Comparison of ENCODE assay signal across 17 cellular contexts in genomic region chrX:24478516-24478915, GRCh38. TPM values are rescaled to one million over a fixed set of nuclear protein-coding genes. Genes with fewer than 3 reads are reported as not detected.
DNase-seq lines count a peak whose midpoint lies in the region; ATAC-seq and TF ChIP-seq lines count a peak whose summit lies in the region.
"Had no signal": no experiment of that assay in that cellular context is flagged by ENCODE, and none has a peak within 500 bp of the region (broad histone marks: within the 10 kb centered on the region; RNA-seq: fewer than 3 reads in every experiment).

No MANE protein-coding gene starts in this region.

- peaks cover 0 to 31% of the 10 kb centered on the region in 2 donors for H3K4me1 ChIP-seq in left lung
- peaks cover 0 to 16% (median 11%) of the 10 kb centered on the region in 4 donors for H3K4me1 ChIP-seq in upper lobe of left lung

- peak overlapping the region; percentile 97 for H3K27ac Mint-ChIP-seq in activated naive CD4-positive, alpha-beta T cell treated with anti-CD3 and anti-CD28 coated beads, Interleukin-2, amount 50 U/mL, for 24 hours
- peak overlapping the region; percentile 98 for H3K27ac Mint-ChIP-seq in T-helper 17 cell
- H3K27ac Mint-ChIP-seq: endodermal cell had no signal

- no peaks in the 10 kb centered on the region for H3K36me3 Mint-ChIP-seq in activated naive CD4-positive, alpha-beta T cell treated with anti-CD3 and anti-CD28 coated beads, Interleukin-2, amount 50 U/mL, for 24 hours
- no peaks in the 10 kb centered on the region for H3K36me3 Mint-ChIP-seq in T-helper 17 cell (ENCODE audit: low read depth)

- no peak for DNase-seq in activated naive CD4-positive, alpha-beta T cell (lab: John Stamatoyannopoulos, UW)
- no peak for DNase-seq in T-helper 17 cell
- DNase-seq in left lung = no peak
- DNase-seq in upper lobe of left lung = no peak
- no peak for DNase-seq in stimulated activated CD4-positive, alpha-beta T cell treated with anti-CD3 and anti-CD28 coated beads, Interleukin-4, amount 100 ng/mL, for 24 hours
- DNase-seq in MV-4-11 (lab: John Stamatoyannopoulos, UW) = no peak
- DNase-seq in NCI-H2107 (lab: John Stamatoyannopoulos, UW) = no peak
- DNase-seq: activated CD4-positive, CD25-positive, alpha-beta regulatory T cell; endodermal cell; foreskin fibroblast; mesendoderm; NCI-H1105; NCI-H446; ovary had no signal

- TF ChIP-seq POLR2A in upper lobe of left lung (IDR thresholded peaks at IDR 0.05) = no peak

- no peaks in the 10 kb centered on the region for H3K27me3 Mint-ChIP-seq in activated naive CD4-positive, alpha-beta T cell treated with anti-CD3 and anti-CD28 coated beads, Interleukin-2, amount 50 U/mL, for 24 hours
- H3K27me3 Mint-ChIP-seq in T-helper 17 cell = no peaks in the 10 kb centered on the region

- intact Hi-C loops in left lung (cut with DNase I) = no loop called here

- H3K4me1 Mint-ChIP-seq in activated naive CD4-positive, alpha-beta T cell treated with anti-CD3 and anti-CD28 coated beads, Interleukin-2, amount 50 U/mL, for 24 hours = peaks cover 77% of the 10 kb centered on the region
- peaks cover 39% of the 10 kb centered on the region for H3K4me1 Mint-ChIP-seq in T-helper 17 cell

- peak overlapping the region; percentile 65 for H3K4me3 Mint-ChIP-seq in activated naive CD4-positive, alpha-beta T cell treated with anti-CD3 and anti-CD28 coated beads, Interleukin-2, amount 50 U/mL, for 24 hours
- H3K4me3 Mint-ChIP-seq in T-helper 17 cell = peak overlapping the region; percentile 80
- H3K4me3 Mint-ChIP-seq: endodermal cell had no signal

- TF ChIP-seq CTCF in left lung (IDR thresholded peaks at IDR 0.05) (no peak), upper lobe of left lung (IDR thresholded peaks at IDR 0.05) (no peak)

- ATAC-seq in T-helper 17 cell (no peak), left lung (no peak), upper lobe of left lung (ENCODE audit: low FRiP score in 2 of 2) (no peak)

- 89 to 94% methylated on average over 3 of the region's 3 CpGs for WGBS in upper lobe of left lung, 2 donors

- H3K27me3 ChIP-seq in left lung (peaks cover 0 to 7% of the 10 kb centered on the region in 2 donors), upper lobe of left lung (no peaks in the 10 kb centered on the region)
- H3K27me3 ChIP-seq: ovary had no signal

- no peaks in the 10 kb centered on the region for H3K9me3 Mint-ChIP-seq in activated naive CD4-positive, alpha-beta T cell treated with anti-CD3 and anti-CD28 coated beads, Interleukin-2, amount 50 U/mL, for 24 hours

- peak overlapping the region; percentile 72 to 85 for H3K27ac ChIP-seq in left lung
- H3K27ac ChIP-seq in upper lobe of left lung = peak overlapping the region; percentile 71 to 83 (median 81)
- H3K27ac ChIP-seq: ovary, SK-N-MC had no signal

- TF ChIP-seq EP300 in upper lobe of left lung (IDR thresholded peaks at IDR 0.05) = no peak

- H3K4me3 ChIP-seq in left lung = no peak overlapping the region
- no peak overlapping the region for H3K4me3 ChIP-seq in upper lobe of left lung
- H3K4me3 ChIP-seq: ovary, SK-N-MC, smooth muscle cell had no signal

- H3K36me3 ChIP-seq in left lung (no peaks in the 10 kb centered on the region), upper lobe of left lung (no peaks in the 10 kb centered on the region)
- H3K36me3 ChIP-seq: ovary had no signal

- H3K9me3 ChIP-seq in T-helper 17 cell (ENCODE audit: control insufficient read depth, low read length, poor library complexity, severe bottlenecking) (no peaks in the 10 kb centered on the region), left lung (no peaks in the 10 kb centered on the region), upper lobe of left lung (no peaks in the 10 kb centered on the region)
- H3K9me3 ChIP-seq: ovary had no signal

RNA-seq across cellular contexts. Expression of gene PDK3, which starts 13.4 kb away (rescaled TPM):
- total RNA-seq in T-helper 17 cell = 10 to 100 TPM; 20.3 to 21.2 TPM
- total RNA-seq in left lung = 10 to 100 TPM; 18.1 to 21.2 TPM
- 10 to 100 TPM in 5 of 6 donors, 1 to 10 TPM in 1; 9.2 to 29.5 (median 15.0) TPM for total RNA-seq in upper lobe of left lung
